ENCODE assay signal across 1 cellular context in genomic region chr22:37910863-37911262, GRCh38.
TF ChIP-seq lines count a peak whose summit lies in the region.

No MANE protein-coding gene starts in this region.

TF ChIP-seq in HEK293, 187 proteins besides CTCF, POLR2A, EP300 and RAD21 (continued from another document):
- TF ChIP-seq ZNF692 (tag by site-specific recombination; IDR thresholded peaks at IDR 0.05) (0 out of 2 replicates have a peak, but pooled peaks have one; percentile 35), ZBTB17 (tag by site-specific recombination; IDR thresholded peaks at IDR 0.05) (no peak)
